1 cellular context compared by ENCODE assay signal in genomic region chr19:16167055-16167454, GRCh38.
TF ChIP-seq lines count a peak whose summit lies in the region.

No MANE protein-coding gene starts in this region.

TF ChIP-seq in HepG2, 621 proteins besides CTCF, POLR2A, EP300 and RAD21:
- TF ChIP-seq FOXA3 (CRISPR knock-in tag; IDR thresholded peaks at IDR 0.05) (peak; percentile 51; the same call in 1 of the 2 replicates), ZNF891 (CRISPR knock-in tag; IDR thresholded peaks at IDR 0.05) (no peak), SMARCE1 (IDR thresholded peaks at IDR 0.05; ENCODE audit: borderline replicate concordance) (no peak), ELF1 (CRISPR knock-in tag; IDR thresholded peaks at IDR 0.05) (peak; percentile 52; the same call in 1 of the 2 replicates), ZNF710 (CRISPR knock-in tag; IDR thresholded peaks at IDR 0.05; ENCODE audit: borderline replicate concordance) (0 out of 2 replicates have a peak, but pooled peaks have one; percentile 59), CSRNP2 (CRISPR knock-in tag; conservative IDR thresholded peaks at IDR 0.05; ENCODE audit: low read depth) (no peak), THAP8 (CRISPR knock-in tag; IDR thresholded peaks at IDR 0.05; ENCODE audit: borderline replicate concordance) (no peak), GFI1 (CRISPR knock-in tag; IDR thresholded peaks at IDR 0.05; ENCODE audit: borderline replicate concordance) (peak; percentile 44; the same call in 1 of the 2 replicates), MXD1 (CRISPR knock-in tag; IDR thresholded peaks at IDR 0.05) (no peak), ZNF263 (CRISPR knock-in tag; IDR thresholded peaks at IDR 0.05) (no peak), ARID5B (CRISPR knock-in tag; IDR thresholded peaks at IDR 0.05) (peak; percentile 40; the same call in 1 of the 2 replicates), ZNF362 (CRISPR knock-in tag; IDR thresholded peaks at IDR 0.05; ENCODE audit: borderline replicate concordance) (peak; percentile 81), ZNF3 (CRISPR knock-in tag; IDR thresholded peaks at IDR 0.05) (peak; percentile 72; the same call in 1 of the 2 replicates), SIX1 (CRISPR knock-in tag; IDR thresholded peaks at IDR 0.05; ENCODE audit: borderline replicate concordance) (peak; percentile 39; the same call in 1 of the 2 replicates), RAD51 (IDR thresholded peaks at IDR 0.05; ENCODE audit: borderline replicate concordance) (no peak), DRAP1 (CRISPR knock-in tag; IDR thresholded peaks at IDR 0.05) (no peak), FOXA1 (IDR thresholded peaks at IDR 0.05) (no peak), FOXA1 (CRISPR knock-in tag; IDR thresholded peaks at IDR 0.05) (peak; percentile 38; the same call in 1 of the 2 replicates), ZC3H13 (CRISPR knock-in tag; IDR thresholded peaks at IDR 0.05) (no peak), ZSCAN5A (CRISPR knock-in tag; IDR thresholded peaks at IDR 0.05; ENCODE audit: borderline replicate concordance) (no peak), ZFP82 (CRISPR knock-in tag; IDR thresholded peaks at IDR 0.05; ENCODE audit: borderline replicate concordance) (no peak), SRSF9 (IDR thresholded peaks at IDR 0.05; ENCODE audit: borderline replicate concordance, insufficient read depth, low read depth, low read length, poor library complexity, severe bottlenecking) (no peak), ZNF24 (IDR thresholded peaks at IDR 0.05) (0 out of 2 replicates have a peak, but pooled peaks have one; percentile 28), ATF4 (CRISPR knock-in tag; IDR thresholded peaks at IDR 0.05) (no peak), ZNF670 (CRISPR knock-in tag; IDR thresholded peaks at IDR 0.05; ENCODE audit: borderline replicate concordance) (no peak), SOX13 (IDR thresholded peaks at IDR 0.05) (no peak), SOX13 (CRISPR knock-in tag; conservative IDR thresholded peaks at IDR 0.05 in 1 of 2, IDR thresholded peaks at IDR 0.05 in 1 of 2) (peak in 1 of 2 experiments; percentile 13; a peak in 1 of 4 replicates), CEBPZ (IDR thresholded peaks at IDR 0.05; ENCODE audit: low read length) (no peak), GATAD2A (CRISPR knock-in tag; IDR thresholded peaks at IDR 0.05) (0 out of 2 replicates have a peak, but pooled peaks have one; percentile 22), SOX6 (IDR thresholded peaks at IDR 0.05) (no peak), SOX6 (CRISPR knock-in tag; IDR thresholded peaks at IDR 0.05) (peak; percentile 22; the same call in 1 of the 2 replicates), FOXO4 (CRISPR knock-in tag; conservative IDR thresholded peaks at IDR 0.05) (no peak), FOXP1 (IDR thresholded peaks at IDR 0.05) (no peak), FOXP1 (CRISPR knock-in tag; IDR thresholded peaks at IDR 0.05) (0 out of 2 replicates have a peak, but pooled peaks have one; percentile 28)
